Comparison of ENCODE assay signal across 8 cellular contexts in the genomic region with DNA sequence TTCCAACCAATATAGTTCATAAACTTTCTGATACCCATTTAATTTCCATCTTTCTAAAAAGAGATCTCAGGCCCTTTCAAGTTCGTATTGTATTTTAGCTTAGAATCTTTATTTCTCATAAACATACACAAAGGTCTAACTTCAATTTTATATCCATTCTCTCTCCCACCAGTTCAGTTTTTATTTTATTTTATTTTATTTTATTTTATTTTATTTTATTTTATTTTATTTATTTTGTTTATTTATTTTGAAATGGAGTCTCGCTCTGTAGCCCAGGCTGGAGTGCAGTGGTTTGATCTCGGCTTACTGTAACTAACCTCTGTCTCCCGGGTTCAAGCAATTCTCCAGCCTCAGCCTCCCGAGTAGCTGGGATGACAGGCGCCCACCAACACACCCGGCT.
"Had no signal": no experiment of that assay in that cellular context is flagged by ENCODE, and none has a peak within 500 bp of the region (broad histone marks: within the 10 kb centered on the region; RNA-seq: fewer than 3 reads in every experiment).

No MANE protein-coding gene starts in this region.

- H3K4me3 ChIP-seq: GM12878 had no signal

- FAIRE-seq: G401.6, GM12878, GM12891, GM12892, GM18507, GM19239 had no signal

- ATAC-seq: GM12878 had no signal

- DNase-seq: GDM1, GF-D8 had no signal
